ENCODE assay signal across 37 cellular contexts in the genomic region with DNA sequence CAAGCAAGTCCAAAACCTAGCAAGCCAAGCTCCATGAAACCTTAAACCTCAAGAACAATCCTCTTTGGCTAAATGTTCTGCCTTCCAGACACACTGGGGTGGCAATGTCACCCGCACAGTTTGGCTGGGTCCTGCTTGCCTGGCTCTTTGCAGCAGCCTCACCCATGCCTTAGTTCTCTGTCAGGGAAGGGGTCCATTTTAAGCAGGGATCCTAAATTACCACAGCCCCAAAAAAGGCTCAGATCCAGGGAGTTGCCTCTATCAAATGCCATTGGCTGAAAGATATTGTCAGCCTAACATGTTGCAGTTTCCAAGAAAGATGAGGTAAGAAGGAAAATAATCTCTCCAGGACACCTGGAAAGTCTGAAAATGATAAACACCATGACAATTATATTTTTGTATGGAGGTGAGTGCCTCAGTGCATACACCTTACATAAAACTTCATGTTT.
"Had no signal": no experiment of that assay in that cellular context is flagged by ENCODE, and none has a peak within 500 bp of the region (broad histone marks: within the 10 kb centered on the region; RNA-seq: fewer than 3 reads in every experiment).

No MANE protein-coding gene starts in this region.

- H3K27ac ChIP-seq: brain microvascular endothelial cell, coronary artery, dorsolateral prefrontal cortex, esophagus muscularis mucosa, foreskin keratinocyte, gastrocnemius medialis, heart left ventricle, WERI-Rb-1 had no signal

- H3K9me3 Mint-ChIP-seq: activated CD4-positive, alpha-beta memory T cell treated with anti-CD3 and anti-CD28 coated beads for 36 hours; activated CD4-positive, alpha-beta T cell treated with anti-CD3 and anti-CD28 coated beads, Interleukin-2, amount 10 ng/mL, durations not matched to agents 24 days and 14 days; activated naive CD4-positive, alpha-beta T cell treated with anti-CD3 and anti-CD28 coated beads, Interleukin-2, amount 10 ng/mL, durations not matched to agents 7 days and 5 days; activated naive CD4-positive, alpha-beta T cell treated with anti-CD3 and anti-CD28 coated beads, Interleukin-2, amount 50 U/mL, for 72 hours; activated naive CD8-positive, alpha-beta T cell treated with anti-CD3 and anti-CD28 coated beads, Interleukin-2, amount 10 ng/mL, durations not matched to agents 7 days and 5 days; activated T-helper 1 cell treated with anti-CD3 and anti-CD28 coated beads, Interleukin-12 subunit alpha, Interleukin-12 subunit beta, Interleukin-2, Interleukin-4 antibody, amounts not matched to agents 30 ng/mL and 10 ng/mL and 1 ng/mL, durations not matched to agents 14 hours and 24 hours and 36 hours; activated T-helper 2 cell treated with anti-CD3 and anti-CD28 coated beads, Interferon-gamma antibody, Interleukin-2, Interleukin-4, amounts not matched to agents 10 μg/mL and 5 μg/mL and 100 μg/mL, durations not matched to agents 14 hours and 24 hours and 36 hours; central memory CD8-positive, alpha-beta T cell; dendritic cell treated with granulocyte-macrophage colony-stimulating factor and Interleukin-4, amounts not matched to agents 40 ng/mL and 50 ng/mL, for 4 days; endodermal cell; T-helper 2 cell treated with Interferon-gamma antibody and Interleukin-4, amounts not matched to agents 5 μg/mL and 100 μg/mL, for 36 hours had no signal

- FAIRE-seq: astrocyte, bronchial epithelial cell had no signal

- H3K27ac Mint-ChIP-seq: activated CD4-positive, alpha-beta memory T cell treated with anti-CD3 and anti-CD28 coated beads for 36 hours; activated CD4-positive, alpha-beta T cell treated with anti-CD3 and anti-CD28 coated beads for 36 hours; activated CD4-positive, alpha-beta T cell treated with anti-CD3 and anti-CD28 coated beads, Interleukin-2, amount 10 ng/mL, durations not matched to agents 24 days and 14 days; activated CD8-positive, alpha-beta memory T cell treated with anti-CD3 and anti-CD28 coated beads, Interleukin-2, amount 10 ng/mL, durations not matched to agents 7 days and 5 days; activated CD8-positive, alpha-beta T cell treated with anti-CD3 and anti-CD28 coated beads, Interleukin-2, amount 10 ng/mL, durations not matched to agents 7 days and 5 days; activated naive CD4-positive, alpha-beta T cell treated with anti-CD3 and anti-CD28 coated beads, Interleukin-2, amount 10 ng/mL, durations not matched to agents 7 days and 5 days; activated naive CD4-positive, alpha-beta T cell treated with anti-CD3 and anti-CD28 coated beads, Interleukin-2, amount 50 U/mL, for 72 hours; activated naive CD8-positive, alpha-beta T cell treated with anti-CD3 and anti-CD28 coated beads, Interleukin-2, amount 10 ng/mL, durations not matched to agents 7 days and 5 days; activated T-helper 1 cell treated with anti-CD3 and anti-CD28 coated beads, Interleukin-12 subunit alpha, Interleukin-12 subunit beta, Interleukin-2, Interleukin-4 antibody, amounts not matched to agents 30 ng/mL and 10 ng/mL and 1 ng/mL, durations not matched to agents 14 hours and 24 hours and 36 hours; activated T-helper 2 cell treated with anti-CD3 and anti-CD28 coated beads, Interferon-gamma antibody, Interleukin-2, Interleukin-4, amounts not matched to agents 10 μg/mL and 5 μg/mL and 100 μg/mL, durations not matched to agents 14 hours and 24 hours and 36 hours; dendritic cell treated with granulocyte-macrophage colony-stimulating factor and Interleukin-4, amounts not matched to agents 40 ng/mL and 50 ng/mL, for 4 days; endodermal cell; T-helper 17 cell; T-helper 2 cell treated with Interferon-gamma antibody and Interleukin-4, amounts not matched to agents 5 μg/mL and 100 μg/mL, for 36 hours had no signal

- H3K27me3 Mint-ChIP-seq: activated naive CD4-positive, alpha-beta T cell treated with anti-CD3 and anti-CD28 coated beads, Interleukin-2, amount 10 ng/mL, durations not matched to agents 7 days and 5 days; dendritic cell treated with granulocyte-macrophage colony-stimulating factor and Interleukin-4, amounts not matched to agents 40 ng/mL and 50 ng/mL, for 4 days had no signal

- H3K4me1 Mint-ChIP-seq: activated CD4-positive, alpha-beta T cell treated with anti-CD3 and anti-CD28 coated beads for 36 hours; activated CD4-positive, alpha-beta T cell treated with anti-CD3 and anti-CD28 coated beads, Interleukin-2, amount 10 ng/mL, durations not matched to agents 24 days and 14 days; activated CD8-positive, alpha-beta memory T cell treated with anti-CD3 and anti-CD28 coated beads, Interleukin-2, amount 10 ng/mL, durations not matched to agents 7 days and 5 days; activated naive CD4-positive, alpha-beta T cell treated with anti-CD3 and anti-CD28 coated beads, Interleukin-2, amount 10 ng/mL, durations not matched to agents 7 days and 5 days; activated naive CD8-positive, alpha-beta T cell treated with anti-CD3 and anti-CD28 coated beads, Interleukin-2, amount 10 ng/mL, durations not matched to agents 7 days and 5 days; central memory CD8-positive, alpha-beta T cell; T-helper 17 cell had no signal

- H3K36me3 Mint-ChIP-seq: activated CD4-positive, alpha-beta memory T cell treated with anti-CD3 and anti-CD28 coated beads for 36 hours; activated CD8-positive, alpha-beta memory T cell treated with anti-CD3 and anti-CD28 coated beads, Interleukin-2, amount 10 ng/mL, durations not matched to agents 7 days and 5 days; activated naive CD4-positive, alpha-beta T cell treated with anti-CD3 and anti-CD28 coated beads, Interleukin-2, amount 10 ng/mL, durations not matched to agents 7 days and 5 days; activated naive CD4-positive, alpha-beta T cell treated with anti-CD3 and anti-CD28 coated beads, Interleukin-2, amount 50 U/mL, for 72 hours; activated naive CD8-positive, alpha-beta T cell treated with anti-CD3 and anti-CD28 coated beads, Interleukin-2, amount 10 ng/mL, durations not matched to agents 7 days and 5 days had no signal

- H3K4me3 Mint-ChIP-seq: activated CD4-positive, alpha-beta memory T cell treated with anti-CD3 and anti-CD28 coated beads for 36 hours; activated CD4-positive, alpha-beta T cell treated with anti-CD3 and anti-CD28 coated beads for 36 hours; activated CD4-positive, alpha-beta T cell treated with anti-CD3 and anti-CD28 coated beads, Interleukin-2, amount 10 ng/mL, durations not matched to agents 24 days and 14 days; activated CD8-positive, alpha-beta memory T cell treated with anti-CD3 and anti-CD28 coated beads, Interleukin-2, amount 10 ng/mL, durations not matched to agents 7 days and 5 days; activated CD8-positive, alpha-beta T cell treated with anti-CD3 and anti-CD28 coated beads, Interleukin-2, amount 10 ng/mL, durations not matched to agents 7 days and 5 days; activated naive CD4-positive, alpha-beta T cell treated with anti-CD3 and anti-CD28 coated beads, Interleukin-2, amount 10 ng/mL, durations not matched to agents 7 days and 5 days; activated naive CD8-positive, alpha-beta T cell treated with anti-CD3 and anti-CD28 coated beads, Interleukin-2, amount 10 ng/mL, durations not matched to agents 7 days and 5 days; activated T-helper 1 cell treated with anti-CD3 and anti-CD28 coated beads, Interleukin-12 subunit alpha, Interleukin-12 subunit beta, Interleukin-2, Interleukin-4 antibody, amounts not matched to agents 30 ng/mL and 10 ng/mL and 1 ng/mL, durations not matched to agents 14 hours and 24 hours and 36 hours; central memory CD8-positive, alpha-beta T cell; dendritic cell treated with granulocyte-macrophage colony-stimulating factor and Interleukin-4, amounts not matched to agents 40 ng/mL and 50 ng/mL, for 4 days; endodermal cell; T-helper 17 cell; T-helper 2 cell treated with Interferon-gamma antibody and Interleukin-4, amounts not matched to agents 5 μg/mL and 100 μg/mL, for 36 hours had no signal

- H3K36me3 ChIP-seq: brain microvascular endothelial cell, esophagus muscularis mucosa, gastrocnemius medialis, heart left ventricle, WERI-Rb-1 had no signal

- DNase-seq: activated CD4-positive, alpha-beta memory T cell treated with anti-CD3 and anti-CD28 coated beads for 36 hours; activated CD4-positive, alpha-beta T cell treated with anti-CD3 and anti-CD28 coated beads for 36 hours; activated CD4-positive, alpha-beta T cell treated with anti-CD3 and anti-CD28 coated beads, Interleukin-2, amount 10 ng/mL, durations not matched to agents 24 days and 14 days; activated CD4-positive, CD25-positive, alpha-beta regulatory T cell; activated CD4-positive, CD25-positive, alpha-beta regulatory T cell treated with anti-CD3 and anti-CD28 coated beads, Interleukin-2, amount 50 U/mL, for 72 hours; activated CD8-positive, alpha-beta memory T cell treated with anti-CD3 and anti-CD28 coated beads, Interleukin-2, amount 10 ng/mL, durations not matched to agents 7 days and 5 days; activated CD8-positive, alpha-beta memory T cell treated with anti-CD3 and anti-CD28 coated beads, Interleukin-2, amount 50 U/mL, for 4 hours; activated CD8-positive, alpha-beta T cell treated with anti-CD3 and anti-CD28 coated beads, Interleukin-2, amount 10 ng/mL, durations not matched to agents 7 days and 5 days; activated effector memory CD4-positive, alpha-beta T cell treated with anti-CD3 and anti-CD28 coated beads, Interleukin-2, amount 50 U/mL, for 16 hours; activated naive CD4-positive, alpha-beta T cell treated with anti-CD3 and anti-CD28 coated beads, Interleukin-2, amount 10 ng/mL, durations not matched to agents 7 days and 5 days; activated naive CD8-positive, alpha-beta T cell treated with anti-CD3 and anti-CD28 coated beads, Interleukin-2, amount 10 ng/mL, durations not matched to agents 7 days and 5 days; activated T-cell treated with anti-CD3 and anti-CD28 coated beads, Interleukin-2, amount 50 U/mL, for 1 hour; activated T-cell treated with anti-CD3 and anti-CD28 coated beads, Interleukin-2, amount 50 U/mL, for 48 hours; amniotic stem cell; anterior cingulate cortex; brain microvascular endothelial cell; dorsolateral prefrontal cortex; effector memory CD4-positive, alpha-beta T cell; endodermal cell; foreskin keratinocyte; gastrocnemius medialis; glutamatergic neuron; heart left ventricle; T-helper 1 cell; T-helper 17 cell; T1000; WERI-Rb-1 had no signal

- H3K4me1 ChIP-seq: esophagus muscularis mucosa, foreskin keratinocyte, gastrocnemius medialis had no signal

- H3K4me3 ChIP-seq: coronary artery, dorsolateral prefrontal cortex, esophagus muscularis mucosa, gastrocnemius medialis, heart left ventricle had no signal

- H3K9me3 ChIP-seq: esophagus muscularis mucosa, gastrocnemius medialis, heart left ventricle had no signal

- ATAC-seq: activated CD4-positive, alpha-beta T cell treated with anti-CD3 and anti-CD28 coated beads for 36 hours; activated CD8-positive, alpha-beta memory T cell treated with anti-CD3 and anti-CD28 coated beads, Interleukin-2, amount 10 ng/mL, durations not matched to agents 7 days and 5 days; activated CD8-positive, alpha-beta T cell treated with anti-CD3 and anti-CD28 coated beads, Interleukin-2, amount 10 ng/mL, durations not matched to agents 7 days and 5 days; activated naive CD4-positive, alpha-beta T cell treated with anti-CD3 and anti-CD28 coated beads, Interleukin-2, amount 50 U/mL, for 72 hours; foreskin keratinocyte; gastrocnemius medialis; heart left ventricle; T-helper 17 cell had no signal

- H3K27me3 ChIP-seq: brain microvascular endothelial cell, dorsolateral prefrontal cortex, esophagus muscularis mucosa, foreskin keratinocyte, gastrocnemius medialis, heart left ventricle had no signal
